Comparison of ENCODE assay signal across 21 cellular contexts in genomic region chr2:221874444-221874843, GRCh38.
DNase-seq lines count a peak whose midpoint lies in the region; FAIRE-seq and TF ChIP-seq lines count a peak whose summit lies in the region.
"Had no signal": no experiment of that assay in that cellular context is flagged by ENCODE, and none has a peak within 500 bp of the region (broad histone marks: within the 10 kb centered on the region; RNA-seq: fewer than 3 reads in every experiment).

No MANE protein-coding gene starts in this region.

- H3K79me2 ChIP-seq in MM.1S (ENCODE audit: low read length): no peaks in the 10 kb centered on the region

- no peak overlapping the region for H3K9ac ChIP-seq in MM.1S (ENCODE audit: low read length)
- H3K9ac ChIP-seq: BLaER1 had no signal

- H3K9me3 ChIP-seq in MM.1S (replicated peaks; ENCODE audit: insufficient read depth, low read length): no peaks in the 10 kb centered on the region
- H3K9me3 ChIP-seq: BE2C had no signal

- H4K20me1 ChIP-seq in MM.1S (ENCODE audit: insufficient read depth, low read length): no peaks in the 10 kb centered on the region
- H4K20me1 ChIP-seq: BLaER1 had no signal

- TF ChIP-seq CTCF in MM.1S (IDR thresholded peaks at IDR 0.05; ENCODE audit: low read length): no peak
- no peak for TF ChIP-seq CTCF in bronchial epithelial cell (IDR thresholded peaks at IDR 0.05; ENCODE audit: insufficient read depth, low read length, severe bottlenecking)

- H3K27ac ChIP-seq in MM.1S (ENCODE audit: low read length): no peak overlapping the region
- H3K27ac ChIP-seq: BLaER1 had no signal

- DNase-seq in MM.1S (peak; percentile 26), bronchial epithelial cell (ENCODE audit: low read depth) (no peak), cerebellum (ENCODE audit: low spot score) (no peak), COLO668 (lab: John Stamatoyannopoulos, UW; ENCODE audit: unreplicated experiment) (no peak), amygdala (lab: John Stamatoyannopoulos, UW) (no peak)
- DNase-seq: 8988T; ACHN; BE2C; C1 segment of cervical spinal cord; Caco-2; Calu3; CD4-positive, alpha-beta memory T cell; CD4-positive, CD25-positive, alpha-beta regulatory T cell; CD8-positive, alpha-beta memory T cell; DMS79 treated with DMSO at 0.1 percent for 48 hours; GDM1 had no signal

- no peaks in the 10 kb centered on the region for H3K4me1 ChIP-seq in MM.1S (ENCODE audit: low read length)
- H3K4me1 ChIP-seq: BE2C, BLaER1, Caco-2 had no signal

- H3K27me3 ChIP-seq in MM.1S (replicated peaks; ENCODE audit: insufficient read depth, low read length) (no peaks in the 10 kb centered on the region), bronchial epithelial cell (ENCODE audit: control insufficient read depth, insufficient read depth, low read length) (no peaks in the 10 kb centered on the region)
- H3K27me3 ChIP-seq: BE2C, BLaER1 had no signal

- H3F3A ChIP-seq in MM.1S (ENCODE audit: insufficient read depth, low read length): no peaks in the 10 kb centered on the region

- peak; percentile 32 for FAIRE-seq in bronchial epithelial cell (lab: Jason Lieb, UNC)
- FAIRE-seq: A204.1, D721Med, GM12891, GM19239 had no signal

- H2AFZ ChIP-seq in MM.1S (ENCODE audit: low read length): no peak overlapping the region

- H3K4me2 ChIP-seq in MM.1S (ENCODE audit: low read depth, low read length): no peak overlapping the region
- H3K4me2 ChIP-seq: BLaER1 had no signal

- H3K9me2 ChIP-seq in MM.1S (replicated peaks; ENCODE audit: insufficient read depth, low read length): no peaks in the 10 kb centered on the region

- no peak overlapping the region for H3K4me3 ChIP-seq in MM.1S (ENCODE audit: low read length)
- H3K4me3 ChIP-seq in bronchial epithelial cell (ENCODE audit: low read depth, low read length): no peak overlapping the region
- H3K4me3 ChIP-seq: BLaER1 had no signal

- H3K36me3 ChIP-seq in MM.1S (replicated peaks; ENCODE audit: insufficient read depth, low read length) (no peaks in the 10 kb centered on the region), bronchial epithelial cell (ENCODE audit: control insufficient read depth, insufficient read depth, low read length) (no peaks in the 10 kb centered on the region)
- H3K36me3 ChIP-seq: BE2C, BLaER1 had no signal
